In the genomic region with DNA sequence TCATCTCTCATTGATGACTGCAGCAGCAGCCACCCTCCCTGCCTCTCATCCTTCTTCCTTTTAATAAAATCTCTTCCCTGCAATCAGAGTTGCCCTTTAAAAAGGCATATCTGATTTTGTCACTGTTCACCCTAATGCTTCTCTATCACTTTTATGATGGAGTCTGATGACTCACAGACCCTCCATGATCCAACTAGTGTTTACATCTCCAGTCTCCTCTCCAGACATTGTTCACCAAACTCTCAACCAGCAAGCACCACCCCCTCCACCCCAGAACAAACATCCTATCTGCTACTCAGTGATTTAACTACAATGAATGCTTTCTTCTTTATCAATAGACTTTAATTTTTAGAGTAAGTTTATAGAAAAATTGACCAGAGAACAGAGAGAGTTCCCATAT, we compare ENCODE assay signal across 21 cellular contexts. TPM values are rescaled to one million over a fixed set of nuclear protein-coding genes. Genes with fewer than 3 reads are reported as not detected.
DNase-seq lines count a peak whose midpoint lies in the region; ATAC-seq and TF ChIP-seq lines count a peak whose summit lies in the region.
"Had no signal": no experiment of that assay in that cellular context is flagged by ENCODE, and none has a peak within 500 bp of the region (broad histone marks: within the 10 kb centered on the region; RNA-seq: fewer than 3 reads in every experiment).

No MANE protein-coding gene starts in this region.

- no peaks in the 10 kb centered on the region for H3K36me3 Mint-ChIP-seq in WTC11
- H3K36me3 Mint-ChIP-seq: CD14-positive monocyte had no signal

- POLR2A ChIA-PET in WTC11 (lab: Charles Lee): no interaction called here

- no peaks in the 10 kb centered on the region for H4K20me1 ChIP-seq in BLaER1

- DNase-seq in DMS53 (lab: John Stamatoyannopoulos, UW) (peak; percentile 64), M059J (ENCODE audit: low read depth) (peak; percentile 42), fibroblast of villous mesenchyme (ENCODE audit: low read depth) (peak; percentile 30), WTC11 (ENCODE audit: low spot score) (no peak), cortex of kidney (lab: John Stamatoyannopoulos, UW) (no peak), LoVo (ENCODE audit: low spot score) (no peak)
- DNase-seq in central memory CD4-positive, alpha-beta T cell: no peak
- DNase-seq: AML-193, DND-41, Karpas-422, MG63, NCI-H1048, NCI-H1436, NCI-H187 treated with DMSO at 0.1 percent for 48 hours, NCI-H226, NCI-H524 treated with DMSO at 0.1 percent for 48 hours, NCI-H82, Peyer's patch had no signal

- H3K9me3 ChIP-seq in BLaER1: no peaks in the 10 kb centered on the region
- H3K9me3 ChIP-seq: MG63, Peyer's patch had no signal

- H3K27ac ChIP-seq in BLaER1: no peak overlapping the region
- H3K27ac ChIP-seq: Peyer's patch had no signal

- TF ChIP-seq CTCF in fibroblast of villous mesenchyme (IDR thresholded peaks at IDR 0.05; ENCODE audit: insufficient read depth, low read depth, low read length) (no peak), WTC11 (IDR thresholded peaks at IDR 0.05) (no peak)

- H3K9me3 Mint-ChIP-seq in WTC11: no peaks in the 10 kb centered on the region

- peaks cover 26% of the 10 kb centered on the region for H3K4me1 ChIP-seq in BLaER1
- H3K4me1 ChIP-seq: Peyer's patch had no signal

- no peaks in the 10 kb centered on the region for H3K27me3 ChIP-seq in BLaER1
- H3K27me3 ChIP-seq: MG63, Peyer's patch had no signal

- H3K4me3 ChIP-seq in BLaER1 (no peak overlapping the region), fibroblast of villous mesenchyme (ENCODE audit: low read depth, low read length) (no peak overlapping the region)
- H3K4me3 ChIP-seq: MG63, Peyer's patch had no signal

- ATAC-seq in WTC11: no peak

- no peaks in the 10 kb centered on the region for H3K36me3 ChIP-seq in BLaER1
- H3K36me3 ChIP-seq: MG63, Peyer's patch had no signal

- CTCF ChIA-PET in WTC11 (lab: Charles Lee): no interaction called here

- H3K4me1 Mint-ChIP-seq in WTC11: no peaks in the 10 kb centered on the region
- H3K4me1 Mint-ChIP-seq: CD14-positive monocyte had no signal

- no peaks in the 10 kb centered on the region for H3K27me3 Mint-ChIP-seq in WTC11 (ENCODE audit: low read depth)

- H3K9ac ChIP-seq in BLaER1: no peak overlapping the region

- peak overlapping the region; percentile 73 for H3K4me2 ChIP-seq in BLaER1

- H3K4me3 Mint-ChIP-seq in WTC11: no peak overlapping the region
- H3K4me3 Mint-ChIP-seq: CD14-positive monocyte had no signal

- no peak overlapping the region for H3K27ac Mint-ChIP-seq in WTC11
- H3K27ac Mint-ChIP-seq: CD14-positive monocyte had no signal

TF ChIP-seq in WTC11, 78 proteins besides CTCF, POLR2A, EP300 and RAD21:
- TF ChIP-seq, protein P1, sequence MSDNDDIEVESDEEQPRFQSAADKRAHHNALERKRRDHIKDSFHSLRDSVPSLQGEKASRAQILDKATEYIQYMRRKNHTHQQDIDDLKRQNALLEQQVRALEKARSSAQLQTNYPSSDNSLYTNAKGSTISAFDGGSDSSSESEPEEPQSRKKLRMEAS (CRISPR knock-in tag; IDR thresholded peaks at IDR 0.05): no peak
- TF ChIP-seq ZNF121 (CRISPR knock-in tag; IDR thresholded peaks at IDR 0.05) (no peak), KAT7 (CRISPR knock-in tag; IDR thresholded peaks at IDR 0.05; ENCODE audit: borderline replicate concordance) (no peak), SP1 (CRISPR knock-in tag; conservative IDR thresholded peaks at IDR 0.05) (no peak), PREB (CRISPR knock-in tag; IDR thresholded peaks at IDR 0.05; ENCODE audit: borderline replicate concordance) (no peak), CREB1 (CRISPR knock-in tag; IDR thresholded peaks at IDR 0.05) (no peak), ZNF671 (CRISPR knock-in tag; IDR thresholded peaks at IDR 0.05) (no peak), ZNF396 (CRISPR knock-in tag; IDR thresholded peaks at IDR 0.05; ENCODE audit: borderline replicate concordance) (no peak), GRHL2 (CRISPR knock-in tag; IDR thresholded peaks at IDR 0.05; ENCODE audit: insufficient replicate concordance, severe bottlenecking) (no peak), ELF4 (CRISPR knock-in tag; IDR thresholded peaks at IDR 0.05; ENCODE audit: low read depth) (no peak), ATF1 (CRISPR knock-in tag; IDR thresholded peaks at IDR 0.05) (no peak), ESRRA (CRISPR knock-in tag; IDR thresholded peaks at IDR 0.05; ENCODE audit: borderline replicate concordance) (no peak), CBFB (CRISPR knock-in tag; IDR thresholded peaks at IDR 0.05; ENCODE audit: low read depth) (no peak), ZNF423 (CRISPR knock-in tag; IDR thresholded peaks at IDR 0.05) (no peak), EMX1 (CRISPR knock-in tag; IDR thresholded peaks at IDR 0.05) (no peak), JUN (CRISPR knock-in tag; IDR thresholded peaks at IDR 0.05) (no peak)
- TF ChIP-seq, protein P2, sequence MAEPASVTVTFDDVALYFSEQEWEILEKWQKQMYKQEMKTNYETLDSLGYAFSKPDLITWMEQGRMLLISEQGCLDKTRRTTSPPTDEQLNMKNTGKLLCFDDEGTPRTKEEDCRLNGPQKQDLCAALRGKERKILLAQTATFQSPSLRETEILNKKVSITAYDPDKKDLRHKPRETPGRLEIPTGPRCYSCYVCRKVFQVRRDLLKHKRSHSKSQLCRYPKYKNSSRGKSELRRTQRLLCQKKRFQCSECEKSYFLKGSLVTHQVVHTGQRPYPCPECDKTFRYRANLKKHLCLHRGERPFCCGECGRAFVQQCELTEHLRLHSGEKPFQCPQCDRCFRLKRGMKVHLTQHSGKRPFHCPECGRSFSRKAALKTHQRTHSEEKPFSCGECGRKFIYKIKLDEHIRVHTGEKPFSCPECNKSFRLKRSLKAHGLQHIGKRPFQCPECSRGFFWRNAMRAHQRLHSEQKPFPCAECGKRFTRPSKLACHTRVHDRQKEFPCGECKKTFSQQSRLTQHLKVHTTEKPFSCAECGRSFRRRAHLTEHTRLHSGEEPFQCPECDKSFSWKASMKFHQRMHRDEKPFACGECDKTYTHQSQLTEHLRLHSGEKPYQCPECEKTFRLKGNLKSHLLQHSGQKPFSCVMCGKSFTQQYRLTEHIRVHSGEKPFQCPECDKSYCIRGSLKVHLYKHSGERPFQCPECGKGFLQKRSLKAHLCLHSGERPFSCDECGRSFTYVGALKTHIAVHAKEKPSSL (CRISPR knock-in tag; conservative IDR thresholded peaks at IDR 0.05): no peak
- TF ChIP-seq, protein P3, sequence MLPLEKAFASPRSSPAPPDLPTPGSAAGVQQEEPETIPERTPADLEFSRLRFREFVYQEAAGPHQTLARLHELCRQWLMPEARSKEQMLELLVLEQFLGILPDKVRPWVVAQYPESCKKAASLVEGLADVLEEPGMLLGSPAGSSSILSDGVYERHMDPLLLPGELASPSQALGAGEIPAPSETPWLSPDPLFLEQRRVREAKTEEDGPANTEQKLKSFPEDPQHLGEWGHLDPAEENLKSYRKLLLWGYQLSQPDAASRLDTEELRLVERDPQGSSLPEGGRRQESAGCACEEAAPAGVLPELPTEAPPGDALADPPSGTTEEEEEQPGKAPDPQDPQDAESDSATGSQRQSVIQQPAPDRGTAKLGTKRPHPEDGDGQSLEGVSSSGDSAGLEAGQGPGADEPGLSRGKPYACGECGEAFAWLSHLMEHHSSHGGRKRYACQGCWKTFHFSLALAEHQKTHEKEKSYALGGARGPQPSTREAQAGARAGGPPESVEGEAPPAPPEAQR (CRISPR knock-in tag; IDR thresholded peaks at IDR 0.05): no peak
- TF ChIP-seq, protein P4, sequence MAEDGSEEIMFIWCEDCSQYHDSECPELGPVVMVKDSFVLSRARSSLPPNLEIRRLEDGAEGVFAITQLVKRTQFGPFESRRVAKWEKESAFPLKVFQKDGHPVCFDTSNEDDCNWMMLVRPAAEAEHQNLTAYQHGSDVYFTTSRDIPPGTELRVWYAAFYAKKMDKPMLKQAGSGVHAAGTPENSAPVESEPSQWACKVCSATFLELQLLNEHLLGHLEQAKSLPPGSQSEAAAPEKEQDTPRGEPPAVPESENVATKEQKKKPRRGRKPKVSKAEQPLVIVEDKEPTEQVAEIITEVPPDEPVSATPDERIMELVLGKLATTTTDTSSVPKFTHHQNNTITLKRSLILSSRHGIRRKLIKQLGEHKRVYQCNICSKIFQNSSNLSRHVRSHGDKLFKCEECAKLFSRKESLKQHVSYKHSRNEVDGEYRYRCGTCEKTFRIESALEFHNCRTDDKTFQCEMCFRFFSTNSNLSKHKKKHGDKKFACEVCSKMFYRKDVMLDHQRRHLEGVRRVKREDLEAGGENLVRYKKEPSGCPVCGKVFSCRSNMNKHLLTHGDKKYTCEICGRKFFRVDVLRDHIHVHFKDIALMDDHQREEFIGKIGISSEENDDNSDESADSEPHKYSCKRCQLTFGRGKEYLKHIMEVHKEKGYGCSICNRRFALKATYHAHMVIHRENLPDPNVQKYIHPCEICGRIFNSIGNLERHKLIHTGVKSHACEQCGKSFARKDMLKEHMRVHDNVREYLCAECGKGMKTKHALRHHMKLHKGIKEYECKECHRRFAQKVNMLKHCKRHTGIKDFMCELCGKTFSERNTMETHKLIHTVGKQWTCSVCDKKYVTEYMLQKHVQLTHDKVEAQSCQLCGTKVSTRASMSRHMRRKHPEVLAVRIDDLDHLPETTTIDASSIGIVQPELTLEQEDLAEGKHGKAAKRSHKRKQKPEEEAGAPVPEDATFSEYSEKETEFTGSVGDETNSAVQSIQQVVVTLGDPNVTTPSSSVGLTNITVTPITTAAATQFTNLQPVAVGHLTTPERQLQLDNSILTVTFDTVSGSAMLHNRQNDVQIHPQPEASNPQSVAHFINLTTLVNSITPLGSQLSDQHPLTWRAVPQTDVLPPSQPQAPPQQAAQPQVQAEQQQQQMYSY (CRISPR knock-in tag; IDR thresholded peaks at IDR 0.05): no peak

RNA-seq across cellular contexts. Expression of gene TNFSF11, which starts 59.5 kb away (rescaled TPM):
- total RNA-seq in M059J (2014; rRNA removed; shearing (Covaris generic)): not detected in 2 replicates
- not detected in 2 replicates for total RNA-seq in fibroblast of villous mesenchyme
- 6.1 to 6.9 TPM (median 6.6 TPM) in 3 replicates for total RNA-seq in WTC11 (2021)
- total RNA-seq: A172 had no signal

Comparison
In these comparisons a context has a peak if more than half of its experiments do, and no peak if none do; other contexts are left out.
1. DNase-seq: peak in DMS53 (single experiment), M059J (single experiment) and fibroblast of villous mesenchyme (single experiment); none in WTC11 (single experiment), central memory CD4-positive, alpha-beta T cell (single experiment), cortex of kidney (single experiment) and LoVo (single experiment).